9 cellular contexts compared by ENCODE assay signal in the genomic region with DNA sequence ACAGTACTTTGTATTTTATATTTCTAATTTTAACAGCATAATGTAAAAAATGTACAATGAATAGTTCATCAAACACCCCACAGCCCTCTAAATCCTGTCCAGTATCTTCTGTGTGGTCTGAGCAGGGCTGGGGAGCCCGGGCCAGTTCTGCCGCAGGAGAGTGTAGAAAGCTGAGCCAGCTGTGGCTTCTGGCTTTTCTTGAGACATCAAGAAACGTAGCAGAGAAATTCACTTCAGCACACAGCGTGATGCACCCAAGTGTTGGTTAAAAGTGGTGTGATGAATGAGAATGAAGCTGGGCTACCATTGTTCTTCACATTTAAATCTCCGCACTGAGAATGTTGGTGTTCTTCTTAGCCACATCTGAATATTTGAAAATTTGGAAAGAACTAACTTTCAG. TPM values are rescaled to one million over a fixed set of nuclear protein-coding genes. Genes with fewer than 3 reads are reported as not detected.
DNase-seq lines count a peak whose midpoint lies in the region; ATAC-seq lines count a peak whose summit lies in the region.
"Had no signal": no experiment of that assay in that cellular context is flagged by ENCODE, and none has a peak within 500 bp of the region (broad histone marks: within the 10 kb centered on the region; RNA-seq: fewer than 3 reads in every experiment).

No MANE protein-coding gene starts in this region.

- DNase-seq in Right ventricle myocardium inferior (ENCODE audit: missing footprints) (no peak), cardiac septum (ENCODE audit: low spot score) (no peak), SW 1271 (lab: John Stamatoyannopoulos, UW) (no peak)
- DNase-seq in stimulated activated CD4-positive, alpha-beta T cell treated with anti-CD3 and anti-CD28 coated beads, Interleukin-12 subunit alpha, Interleukin-12 subunit beta, amount 100 ng/mL, for 4 hours: no peak
- DNase-seq: effector CD8-positive, alpha-beta T cell had no signal

- H3K36me3 ChIP-seq in mucosa of rectum (ENCODE audit: control insufficient read depth in 2 of 2, insufficient read depth in 2 of 2, low read length in 2 of 2): no peaks in the 10 kb centered on the region

- H3K9me3 ChIP-seq in mucosa of rectum (ENCODE audit: control insufficient read depth in 2 of 2, low read length in 2 of 2): no peaks in the 10 kb centered on the region

- peaks cover 3 to 5% of the 10 kb centered on the region in 2 donors for H3K4me1 ChIP-seq in mucosa of rectum (ENCODE audit: control insufficient read depth in 2 of 2, insufficient read depth in 2 of 2, low read length in 2 of 2)

- intact Hi-C loops in Right ventricle myocardium inferior (cut with DNase I): no loop called here
- intact Hi-C loops in cardiac septum (cut with DNase I): no loop called here

- H3K27me3 ChIP-seq in mucosa of rectum (ENCODE audit: control insufficient read depth in 2 of 2, insufficient read depth in 2 of 2, low read length in 2 of 2): no peaks in the 10 kb centered on the region

- H3K9ac ChIP-seq in mucosa of rectum (ENCODE audit: low read depth in 1 of 2, low read length in 2 of 2): no peak overlapping the region

- peak; percentile 47 for ATAC-seq in Right ventricle myocardium inferior
- peak; percentile 13 for ATAC-seq in esophagus mucosa
- ATAC-seq in HG03196 (IDR thresholded peaks at IDR 0.05; ENCODE audit: unreplicated experiment): no peak
- ATAC-seq in HG02642 (IDR thresholded peaks at IDR 0.05; ENCODE audit: poor library complexity, unreplicated experiment): no peak

- peak overlapping the region; percentile 29 to 36 for H3K27ac ChIP-seq in mucosa of rectum (ENCODE audit: low read depth in 2 of 2, low read length in 2 of 2)

- H3K4me3 ChIP-seq in mucosa of rectum (ENCODE audit: low read length in 2 of 2): no peak overlapping the region

RNA-seq across cellular contexts. Expression of gene TMEM87B, which starts 23.6 kb away (rescaled TPM):
- 6.5 TPM for total RNA-seq in Right ventricle myocardium inferior
- 11.0 TPM for total RNA-seq in cardiac septum
- 18.7 TPM for total RNA-seq in esophagus mucosa

Comparison
In these comparisons a context has a peak if more than half of its experiments do, and no peak if none do; other contexts are left out.
1. ATAC-seq: peak in Right ventricle myocardium inferior (single experiment) and esophagus mucosa (single experiment); none in HG03196 (single experiment) and HG02642 (single experiment).